9 cellular contexts compared by ENCODE assay signal in the genomic region with DNA sequence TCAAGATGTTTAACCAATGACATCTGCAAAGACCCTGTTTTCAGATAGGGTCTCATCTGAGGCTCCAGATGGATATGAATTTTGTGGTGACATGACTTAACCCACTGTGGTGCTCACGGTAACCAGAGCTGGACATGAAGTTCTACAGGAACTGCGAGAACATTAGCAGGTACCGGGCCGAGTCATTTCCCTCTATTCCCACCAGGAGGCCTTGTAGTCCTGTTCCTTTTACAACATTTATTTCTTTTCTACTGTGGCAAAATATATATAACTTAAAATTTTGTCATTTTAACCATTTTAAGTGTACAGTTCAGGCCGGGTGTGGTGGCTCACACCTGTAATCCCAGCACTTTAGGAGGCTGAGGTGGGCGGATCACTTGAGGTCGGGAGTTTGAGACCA. TPM values are rescaled to one million over a fixed set of nuclear protein-coding genes. Genes with fewer than 3 reads are reported as not detected.
DNase-seq lines count a peak whose midpoint lies in the region; ATAC-seq and TF ChIP-seq lines count a peak whose summit lies in the region.
"Had no signal": no experiment of that assay in that cellular context is flagged by ENCODE, and none has a peak within 500 bp of the region (broad histone marks: within the 10 kb centered on the region; RNA-seq: fewer than 3 reads in every experiment).

No MANE protein-coding gene starts in this region.

- no peak overlapping the region for H3K4me3 ChIP-seq in heart left ventricle
- no peak overlapping the region for H3K4me3 ChIP-seq in SK-N-SH (ENCODE audit: low read depth in 2 of 2, low read length in 1 of 2)
- H3K4me3 ChIP-seq in foreskin fibroblast (ENCODE audit: low read depth in 1 of 2, low read length in 2 of 2) = no peak overlapping the region
- no peak overlapping the region for H3K4me3 ChIP-seq in upper lobe of right lung
- H3K4me3 ChIP-seq in SJCRH30 = no peak overlapping the region

- no peaks in the 10 kb centered on the region for H4K20me1 ChIP-seq in SK-N-SH (ENCODE audit: insufficient read depth)

- H3K36me3 ChIP-seq in heart left ventricle (no peaks in the 10 kb centered on the region), SK-N-SH (replicated peaks in 1 of 2; ENCODE audit: control insufficient read depth in 1 of 2, insufficient read depth in 2 of 2, low read length in 1 of 2) (no peaks in the 10 kb centered on the region), upper lobe of right lung (no peaks in the 10 kb centered on the region), SJCRH30 (no peaks in the 10 kb centered on the region)

- H3K9me2 ChIP-seq in SK-N-SH = no peaks in the 10 kb centered on the region

- no peak overlapping the region for H3K4me2 ChIP-seq in SK-N-SH

- peak in 10 of 12 donors; percentile 14 to 39 (median 30) for TF ChIP-seq CTCF in heart left ventricle (IDR thresholded peaks at IDR 0.05)
- TF ChIP-seq CTCF in SK-N-SH (IDR thresholded peaks at IDR 0.05) = peak; percentile 61
- TF ChIP-seq CTCF in foreskin fibroblast (IDR thresholded peaks at IDR 0.05; ENCODE audit: low read depth, low read length) = peak; percentile 51
- TF ChIP-seq CTCF in upper lobe of right lung (IDR thresholded peaks at IDR 0.05) = peak; percentile 50

- 84 to 87% (median 84%) methylated on average over 7 of the region's 7 CpGs for WGBS in heart left ventricle, 4 donors
- 89% methylated on average over 7 of the region's 7 CpGs for WGBS in SK-N-SH (ENCODE audit: low lambda C conversion rate)

- H3K27me3 ChIP-seq in heart left ventricle (no peaks in the 10 kb centered on the region), SK-N-SH (ENCODE audit: insufficient read depth) (no peaks in the 10 kb centered on the region), upper lobe of right lung (no peaks in the 10 kb centered on the region), SJCRH30 (no peaks in the 10 kb centered on the region)

- H3K79me2 ChIP-seq in SK-N-SH (ENCODE audit: insufficient read depth) = no peaks in the 10 kb centered on the region

- ATAC-seq in heart left ventricle (no peak), Right ventricle myocardium superior (ENCODE audit: poor library complexity) (no peak), upper lobe of right lung (peak; percentile 52), HG02763 (IDR thresholded peaks at IDR 0.05; ENCODE audit: unreplicated experiment) (no peak)

- CTCF ChIA-PET in SK-N-SH (lab: Yijun Ruan, JAX) = no interaction called here

- TF ChIP-seq EP300 in SK-N-SH (IDR thresholded peaks at IDR 0.05; ENCODE audit: borderline replicate concordance in 1 of 2, low read depth in 1 of 2, low read length in 1 of 2) = no peak

- no peak overlapping the region for H3K27ac ChIP-seq in heart left ventricle
- H3K27ac ChIP-seq in SK-N-SH (ENCODE audit: low read depth in 2 of 2, low read length in 1 of 2) = no peak overlapping the region
- no peak overlapping the region for H3K27ac ChIP-seq in upper lobe of right lung
- H3K27ac ChIP-seq in SJCRH30 = no peak overlapping the region

- H3F3A ChIP-seq in SK-N-SH (replicated peaks; ENCODE audit: insufficient read depth) = no peaks in the 10 kb centered on the region

- H3K9me3 ChIP-seq in heart left ventricle (no peaks in the 10 kb centered on the region), SK-N-SH (no peaks in the 10 kb centered on the region), upper lobe of right lung (no peaks in the 10 kb centered on the region), SJCRH30 (replicated peaks) (no peaks in the 10 kb centered on the region)

- H3K4me1 ChIP-seq in heart left ventricle (peaks cover 0 to 24% (median 9%) of the 10 kb centered on the region in 12 donors), SK-N-SH (ENCODE audit: control insufficient read depth in 1 of 2, insufficient read depth in 2 of 2, low read depth in 1 of 2, low read length in 1 of 2) (no peaks in the 10 kb centered on the region), upper lobe of right lung (peaks cover 12% of the 10 kb centered on the region), SJCRH30 (peaks cover 3% of the 10 kb centered on the region; the same call in 1 of the 2 replicates)

- intact Hi-C loops in heart left ventricle (cut with DNase I) (loop anchor here in 7 of 10 donors (2.0 to 10.0 kb wide), 4 partner anchors 46 to 154 kb away; no protein-coding TSS in a partner anchor), Right ventricle myocardium superior (cut with DNase I) (no loop called here), upper lobe of right lung (cut with DNase I) (loop anchor here (10.0 kb wide), 1 partner anchor 156 kb away; no protein-coding TSS in a partner anchor)

- no peak for TF ChIP-seq POLR2A in heart left ventricle (IDR thresholded peaks at IDR 0.05)

- peak; percentile 49 for TF ChIP-seq RAD21 in SK-N-SH (IDR thresholded peaks at IDR 0.05; ENCODE audit: low read length)

- H2AFZ ChIP-seq in SK-N-SH (ENCODE audit: low read depth) = no peak overlapping the region

- DNase-seq in heart left ventricle (no peak), Right ventricle myocardium superior (no peak), SK-N-SH (peak; percentile 49), foreskin fibroblast (peak; percentile 26 to 67), upper lobe of right lung (no peak), NCI-H2227 (lab: John Stamatoyannopoulos, UW; ENCODE audit: unreplicated experiment) (no peak), SJCRH30 (no peak)

- no peak overlapping the region for H3K9ac ChIP-seq in SK-N-SH

- POLR2A ChIA-PET in SK-N-SH (lab: Yijun Ruan, JAX) = no interaction called here

TF ChIP-seq in SK-N-SH, 30 proteins besides CTCF, POLR2A, EP300 and RAD21:
- no peak for TF ChIP-seq TAF1 (IDR thresholded peaks at IDR 0.05; ENCODE audit: borderline replicate concordance, low read depth, low read length)
- TF ChIP-seq GABPA (IDR thresholded peaks at IDR 0.05; ENCODE audit: low read depth) = no peak
- TF ChIP-seq SMC3 (IDR thresholded peaks at IDR 0.05; ENCODE audit: low read depth, low read length) = peak; percentile 23

RNA-seq across cellular contexts. Expression of gene TSPAN16, which starts 7.6 kb away (rescaled TPM):
- total RNA-seq in heart left ventricle (not detected), Right ventricle myocardium superior (not detected), upper lobe of right lung (not detected)
- polyA plus RNA-seq in heart left ventricle (not detected), SK-N-SH (2012; rRNA removed) (not detected in 2 replicates)
- not detected in 2 replicates for polyA plus RNA-seq in SK-N-SH (2012; cell fraction: cytosol; rRNA removed)
- not detected in 2 replicates for polyA plus RNA-seq in SK-N-SH (2012; cell fraction: nucleus; rRNA removed)
- not detected in 2 replicates for total RNA-seq in SJCRH30 (2014; rRNA removed; shearing (Covaris generic))
- total RNA-seq: LHCN-M2 had no signal

RNA-seq across cellular contexts. Expression of gene DOCK6, which starts 26.0 kb away (rescaled TPM):
- 10 to 100 TPM; 21.6 to 57.8 (median 39.5) TPM for total RNA-seq in heart left ventricle
- 10 to 100 TPM; 25.6 to 36.0 TPM for polyA plus RNA-seq in heart left ventricle
- 32.0 TPM for total RNA-seq in Right ventricle myocardium superior
- polyA plus RNA-seq in SK-N-SH (2012; rRNA removed) = 14.0 and 18.3 TPM in 2 replicates
- polyA plus RNA-seq in SK-N-SH (2012; cell fraction: cytosol; rRNA removed) = 5.5 and 9.7 TPM in 2 replicates
- polyA plus RNA-seq in SK-N-SH (2012; cell fraction: nucleus; rRNA removed) = 68.6 and 74.5 TPM in 2 replicates
- 138 TPM for total RNA-seq in upper lobe of right lung
- 15.2 and 18.3 TPM in 2 replicates for total RNA-seq in SJCRH30 (2014; rRNA removed; shearing (Covaris generic))

RNA-seq across cellular contexts. Expression of gene ANGPTL8, which starts 48.9 kb away (rescaled TPM):
- total RNA-seq in heart left ventricle = 1 to 10 TPM in 1 of 9 donors, not detected in 8; 6.3 TPM
- 10 to 100 TPM in 1 of 2 donors, under 1 TPM in 1; 0.61 to 10.2 TPM for polyA plus RNA-seq in heart left ventricle
- 0.40 TPM for total RNA-seq in Right ventricle myocardium superior
- polyA plus RNA-seq in SK-N-SH (2012; rRNA removed) = 0.21 TPM in 1 of 2 replicates, not detected in the other
- polyA plus RNA-seq in SK-N-SH (2012; cell fraction: cytosol; rRNA removed) = 0.08 and 0.25 TPM in 2 replicates
- polyA plus RNA-seq in SK-N-SH (2012; cell fraction: nucleus; rRNA removed) = 0.41 and 0.66 TPM in 2 replicates
- not detected for total RNA-seq in upper lobe of right lung
- not detected in 2 replicates for total RNA-seq in SJCRH30 (2014; rRNA removed; shearing (Covaris generic))
- total RNA-seq: LHCN-M2 had no signal

RNA-seq across cellular contexts. Expression of gene RAB3D, which starts 51.1 kb away (rescaled TPM):
- total RNA-seq in heart left ventricle (10 to 100 TPM in 3 of 9 donors, 1 to 10 TPM in 6; 5.4 to 15.1 (median 7.4) TPM), Right ventricle myocardium superior (7.9 TPM), upper lobe of right lung (52.7 TPM)
- polyA plus RNA-seq in heart left ventricle (1 to 10 TPM; 2.5 to 3.9 TPM), SK-N-SH (2012; rRNA removed) (25.0 and 27.0 TPM in 2 replicates)
- polyA plus RNA-seq in SK-N-SH (2012; cell fraction: cytosol; rRNA removed) = 11.2 and 17.2 TPM in 2 replicates
- polyA plus RNA-seq in SK-N-SH (2012; cell fraction: nucleus; rRNA removed) = 30.6 and 31.2 TPM in 2 replicates
- 0.58 and 0.83 TPM in 2 replicates for total RNA-seq in SJCRH30 (2014; rRNA removed; shearing (Covaris generic))

RNA-seq across cellular contexts. Expression of gene TMEM205, which starts 57.7 kb away (rescaled TPM):
- total RNA-seq in heart left ventricle (100 to 1,000 TPM in 3 of 9 donors, 10 to 100 TPM in 6; 68.3 to 372 (median 83.9) TPM), Right ventricle myocardium superior (105 TPM), upper lobe of right lung (74.6 TPM)
- polyA plus RNA-seq in heart left ventricle (100 to 1,000 TPM; 106 to 151 TPM), SK-N-SH (2012; rRNA removed) (209 and 219 TPM in 2 replicates)
- polyA plus RNA-seq in SK-N-SH (2012; cell fraction: cytosol; rRNA removed) = 112 and 154 TPM in 2 replicates
- polyA plus RNA-seq in SK-N-SH (2012; cell fraction: nucleus; rRNA removed) = 172 and 193 TPM in 2 replicates
- 38.8 and 39.5 TPM in 2 replicates for total RNA-seq in SJCRH30 (2014; rRNA removed; shearing (Covaris generic))

Comparison
In these comparisons a context has a peak if more than half of its experiments do, and no peak if none do; other contexts are left out.
1. DNase-seq: peak in SK-N-SH (single experiment) and foreskin fibroblast (2 of 2); none in heart left ventricle (0 of 5), Right ventricle myocardium superior (single experiment), upper lobe of right lung (single experiment), NCI-H2227 (single experiment) and SJCRH30 (0 of 2).
2. Peak in every context shown above with its lines, with median percentiles within 50 percentile points of each other: CTCF ChIP-seq.